ENCODE assay signal across 1 cellular context in genomic region chr10:117136391-117136975, GRCh38.
TF ChIP-seq lines count a peak whose summit lies in the region.

No MANE protein-coding gene starts in this region.

TF ChIP-seq in endothelial cell of umbilical vein, 7 proteins besides CTCF, POLR2A, EP300 and RAD21 (continued from another document):
- TF ChIP-seq MAX (IDR thresholded peaks at IDR 0.05; ENCODE audit: insufficient read depth, insufficient read length), result no peak
TF ChIP-seq in endothelial cell of umbilical vein: peak in this region for 0.
